8 cellular contexts compared by ENCODE assay signal in the genomic region with DNA sequence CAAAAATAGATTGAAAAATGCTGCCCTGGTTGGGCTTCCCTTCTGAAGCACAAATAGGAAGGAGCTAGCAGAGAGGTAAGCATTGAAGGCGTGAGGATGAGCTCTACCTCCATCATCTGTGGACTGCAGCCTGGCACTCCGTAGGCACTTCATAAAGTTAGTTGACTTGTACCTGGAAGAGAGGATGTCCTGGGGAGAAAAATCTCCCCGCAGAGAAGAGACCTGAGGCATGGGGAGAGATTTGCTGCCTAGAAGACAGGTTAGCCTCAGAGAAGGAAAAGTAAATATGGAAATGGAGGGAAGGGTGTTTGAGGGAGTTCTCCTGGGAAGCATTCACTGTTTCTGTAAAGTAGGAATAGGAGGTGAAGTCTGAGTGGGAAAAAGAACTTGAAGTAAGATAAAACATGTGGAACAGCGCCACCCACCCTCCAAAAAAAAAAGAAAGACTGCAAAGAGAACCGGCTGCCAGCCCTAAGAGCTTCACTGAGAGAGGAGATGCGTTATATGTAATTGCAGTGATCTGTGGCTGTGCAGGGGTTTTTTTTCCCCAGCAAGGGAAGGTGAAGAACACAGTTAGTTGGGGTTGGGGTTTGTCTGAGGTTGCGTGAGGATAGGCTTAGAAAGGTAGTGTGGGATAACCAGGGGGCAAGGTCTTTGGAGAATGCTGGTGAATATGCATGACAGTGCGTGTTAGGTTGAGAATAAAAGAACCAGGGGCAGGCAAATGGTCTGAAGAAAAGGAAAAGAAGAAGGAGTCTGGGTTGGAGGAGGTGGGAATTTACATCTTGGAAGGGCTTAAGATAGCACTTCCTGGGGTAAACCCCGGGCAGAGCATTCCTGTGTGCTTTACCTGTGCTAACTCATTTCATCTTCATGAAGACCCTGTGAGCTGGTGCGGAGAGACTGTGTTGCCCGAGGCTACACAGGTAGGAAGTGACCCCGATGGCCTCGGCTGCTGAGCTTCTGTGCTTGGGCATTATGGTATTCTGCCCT. TPM values are rescaled to one million over a fixed set of nuclear protein-coding genes. Genes with fewer than 3 reads are reported as not detected.
DNase-seq lines count a peak whose midpoint lies in the region; ATAC-seq, FAIRE-seq and TF ChIP-seq lines count a peak whose summit lies in the region.

No MANE protein-coding gene starts in this region.

- no peak overlapping the region for H3K27ac ChIP-seq in right lobe of liver

- no peaks in the 10 kb centered on the region for H3K27me3 ChIP-seq in right lobe of liver

- no peak for TF ChIP-seq POLR2A in right lobe of liver (IDR thresholded peaks at IDR 0.05)

- 78% methylated on average over 7 of the region's 13 CpGs for WGBS in right lobe of liver (ENCODE audit: insufficient coverage, low coverage, low lambda C conversion rate, missing lambda C conversion rate)

- peaks cover 0 to 17% (median 6%) of the 10 kb centered on the region in 4 donors for H3K4me1 ChIP-seq in right lobe of liver

- DNase-seq in Ammon's horn (ENCODE audit: low spot score) (peak; percentile 41), HT1080 (ENCODE audit: low read depth) (peak; percentile 45), astrocyte of the hippocampus (ENCODE audit: low read depth, low spot score) (peak; percentile 47), right lobe of liver (no peak), urothelium cell line (ENCODE audit: low spot score) (no peak), CD1c-positive myeloid dendritic cell (ENCODE audit: extremely low spot score) (no peak)
- DNase-seq in effector CD4-positive, alpha-beta T cell = no peak

- no peaks in the 10 kb centered on the region for H3K36me3 ChIP-seq in right lobe of liver

- no peak for FAIRE-seq in urothelium cell line (lab: Jason Lieb, UNC)

- intact Hi-C loops in right lobe of liver (cut with DNase I) = no loop called here

- ATAC-seq in right lobe of liver (no peak), GM21576 (IDR thresholded peaks at IDR 0.05; ENCODE audit: unreplicated experiment) (no peak)

- TF ChIP-seq CTCF in right lobe of liver (IDR thresholded peaks at IDR 0.05) = peak in 3 of 4 donors; percentile 5 to 13 (median 7)

- H3K9me3 ChIP-seq in right lobe of liver = no peaks in the 10 kb centered on the region

- H3K4me3 ChIP-seq in right lobe of liver = no peak overlapping the region

RNA-seq across cellular contexts. Expression of gene TNRC6B, which starts 16.0 kb away (rescaled TPM):
- total RNA-seq in HT1080 (2014; rRNA removed; shearing (Covaris generic)) = 13.7 and 19.3 TPM in 2 replicates
- 5.1 and 7.8 TPM in 2 replicates for polyA plus RNA-seq in HT1080 (2015; cell fraction: cytosol; rRNA removed)
- 12.9 and 28.3 TPM in 2 replicates for polyA plus RNA-seq in HT1080 (2015; cell fraction: nucleus; rRNA removed)
- total RNA-seq in right lobe of liver = 10 to 100 TPM; 13.0 to 27.1 (median 22.7) TPM

Comparison
In these comparisons a context has a peak if more than half of its experiments do, and no peak if none do; other contexts are left out.
1. DNase-seq: peak in Ammon's horn (single experiment), HT1080 (single experiment) and astrocyte of the hippocampus (single experiment); none in right lobe of liver (0 of 3), effector CD4-positive, alpha-beta T cell (single experiment), urothelium cell line (single experiment) and CD1c-positive myeloid dendritic cell (single experiment).